Comparison of ENCODE assay signal across 8 cellular contexts in the genomic region with DNA sequence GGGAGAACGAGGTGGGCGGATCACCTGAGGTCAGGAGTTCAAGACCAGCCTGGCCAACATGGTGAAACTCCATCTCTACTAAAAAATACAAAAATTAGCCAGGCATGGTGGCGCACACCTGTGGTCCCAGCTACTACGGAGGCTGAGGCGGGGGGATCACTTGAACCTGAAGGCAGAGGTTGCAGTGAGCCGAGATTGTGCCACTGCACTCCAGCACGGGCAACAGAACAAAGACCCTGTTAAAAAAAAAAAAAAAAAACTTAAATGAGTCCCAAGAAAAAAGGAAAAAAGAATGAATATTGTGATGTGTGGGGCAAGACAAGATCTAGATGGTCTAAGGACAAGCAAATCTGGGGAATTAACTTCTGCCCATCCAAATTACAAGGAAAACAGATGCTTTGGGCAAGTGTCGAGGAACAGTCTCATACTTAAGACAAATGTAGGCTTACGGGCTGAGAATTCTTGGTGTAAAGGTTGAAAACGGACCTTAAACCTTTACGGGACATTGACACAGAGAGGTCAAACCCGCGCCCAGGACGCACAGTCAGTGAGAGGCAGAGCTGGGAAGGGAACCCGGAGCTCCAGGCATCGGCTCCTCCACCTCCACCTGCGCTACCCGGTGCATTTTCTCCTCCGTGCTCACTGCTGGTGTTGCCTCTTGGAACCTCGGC. TPM values are rescaled to one million over a fixed set of nuclear protein-coding genes. Genes with fewer than 3 reads are reported as not detected.
DNase-seq lines count a peak whose midpoint lies in the region; ATAC-seq and TF ChIP-seq lines count a peak whose summit lies in the region.

No MANE protein-coding gene starts in this region.

- ATAC-seq in GM21619 (IDR thresholded peaks at IDR 0.05; ENCODE audit: unreplicated experiment), result peak; percentile 17
- peak; percentile 49 for ATAC-seq in PC-3

- TF ChIP-seq CTCF in PC-3 (conservative IDR thresholded peaks at IDR 0.05; ENCODE audit: low read depth, low read length) (no peak), fibroblast of mammary gland (conservative IDR thresholded peaks at IDR 0.05; ENCODE audit: control insufficient read depth, insufficient read depth, low read depth, low read length) (no peak)

- H3K9ac ChIP-seq in PC-3 (ENCODE audit: low read length), result peak overlapping the region; percentile 87
- no peak overlapping the region for H3K9ac ChIP-seq in rectal smooth muscle tissue (ENCODE audit: low read length)

- peaks cover 9% of the 10 kb centered on the region for H3K79me2 ChIP-seq in ACC112 (ENCODE audit: control insufficient read depth, insufficient read depth, low read length, unreplicated experiment)
- peaks cover 26% of the 10 kb centered on the region for H3K79me2 ChIP-seq in PC-3 (ENCODE audit: low read length)

- no peak for DNase-seq in PC-3
- DNase-seq in fibroblast of mammary gland (ENCODE audit: low read depth), result no peak
- no peak for DNase-seq in stimulated activated CD4-positive, alpha-beta T cell treated with anti-CD3 and anti-CD28 coated beads, Interleukin-4, amount 100 ng/mL, for 4 hours
- DNase-seq in COR-L47 (lab: John Stamatoyannopoulos, UW), result no peak
- DNase-seq in C1 segment of cervical spinal cord (lab: John Stamatoyannopoulos, UW), result no peak

- H2AFZ ChIP-seq in ACC112 (ENCODE audit: low read length, unreplicated experiment) (peak overlapping the region; percentile 42), PC-3 (ENCODE audit: low read length) (peak overlapping the region; percentile 97)

- H3K9me3 ChIP-seq in PC-3 (ENCODE audit: low read length), result no peaks in the 10 kb centered on the region

- no peak overlapping the region for H3K27ac ChIP-seq in ACC112 (ENCODE audit: low read depth, low read length)
- H3K27ac ChIP-seq in PC-3 (ENCODE audit: low read length), result no peak overlapping the region
- H3K27ac ChIP-seq in rectal smooth muscle tissue (ENCODE audit: low read depth, low read length), result no peak overlapping the region

- peak overlapping the region; percentile 86 for H3K4me3 ChIP-seq in ACC112 (ENCODE audit: low read depth, low read length)
- peak overlapping the region; percentile 80 for H3K4me3 ChIP-seq in PC-3 (ENCODE audit: low read length)
- peak overlapping the region; percentile 65 for H3K4me3 ChIP-seq in fibroblast of mammary gland (ENCODE audit: control insufficient read depth, low read depth, low read length)
- H3K4me3 ChIP-seq in rectal smooth muscle tissue (ENCODE audit: low read length), result peak overlapping the region; percentile 83

- H3K36me3 ChIP-seq in ACC112 (ENCODE audit: insufficient read depth, low read length) (no peaks in the 10 kb centered on the region), PC-3 (ENCODE audit: low read depth, low read length) (0 out of 2 replicates have a peak, but pooled peaks cover 6% of the 10 kb centered on the region), rectal smooth muscle tissue (ENCODE audit: control insufficient read depth, insufficient read depth, low read length) (peaks cover 2% of the 10 kb centered on the region)

- H3K4me1 ChIP-seq in ACC112 (ENCODE audit: control insufficient read depth, insufficient read depth, low read length, unreplicated experiment), result peaks cover 3% of the 10 kb centered on the region
- H3K4me1 ChIP-seq in PC-3 (ENCODE audit: insufficient read depth, low read length), result peaks cover 9% of the 10 kb centered on the region; the same call in 1 of the 2 replicates
- peaks cover 8% of the 10 kb centered on the region for H3K4me1 ChIP-seq in rectal smooth muscle tissue (ENCODE audit: control insufficient read depth, insufficient read depth, low read length)

- TSS peak; percentile 68 for BruUV-seq in PC-3 (replicated peaks; lab: Mats Ljungman, UMichigan)

- POLR2A ChIA-PET in PC-3 (lab: Charles Lee; ENCODE audit: unreplicated experiment), result no interaction called here

- no peaks in the 10 kb centered on the region for H4K20me1 ChIP-seq in PC-3 (ENCODE audit: low read length)

- intact Hi-C loops in PC-3 (cut with micrococcal nuclease), result loop anchor here (1.0 kb wide), 1 partner anchor 161 kb away; a partner anchor contains a TSS

- H3K27me3 ChIP-seq in ACC112 (ENCODE audit: insufficient read depth, low read length) (no peaks in the 10 kb centered on the region), PC-3 (ENCODE audit: low read length) (no peaks in the 10 kb centered on the region), rectal smooth muscle tissue (ENCODE audit: control insufficient read depth, insufficient read depth, low read length) (no peaks in the 10 kb centered on the region)

- no peaks in the 10 kb centered on the region for H3K9me2 ChIP-seq in PC-3 (replicated peaks; ENCODE audit: low read length)

- no peaks in the 10 kb centered on the region for H3F3A ChIP-seq in PC-3 (ENCODE audit: low read length, unreplicated experiment)

- CTCF ChIA-PET in PC-3 (lab: Charles Lee), result interaction anchor here (0.6 kb wide), 1 partner anchor 621 kb away, joined by 4 read pairs; no protein-coding TSS in a partner anchor

- peak overlapping the region; percentile 93 for H3K4me2 ChIP-seq in PC-3 (ENCODE audit: low read length)

RNA-seq across cellular contexts. Expression of a gene that starts 0.7 kb away (rescaled TPM):
- total RNA-seq in PC-3 (2014; rRNA removed), result 14.8 and 15.9 TPM in 2 replicates

RNA-seq across cellular contexts. Expression of a gene that starts 9.9 kb away (rescaled TPM):
- total RNA-seq in PC-3 (2014; rRNA removed), result 8.9 and 13.4 TPM in 2 replicates

RNA-seq across cellular contexts. Expression of a gene that starts 14.8 kb away (rescaled TPM):
- total RNA-seq in PC-3 (2014; rRNA removed), result 11.2 and 12.8 TPM in 2 replicates

RNA-seq across cellular contexts. Expression of a gene that starts 26.3 kb away (rescaled TPM):
- total RNA-seq in PC-3 (2014; rRNA removed), result not detected in 2 replicates

RNA-seq across cellular contexts. Expression of a gene that starts 45.6 kb away (rescaled TPM):
- total RNA-seq in PC-3 (2014; rRNA removed), result 56.2 and 56.8 TPM in 2 replicates
